Comparison of ENCODE assay signal across 2 cellular contexts in genomic region chr2:38763728-38764127, GRCh38.
TF ChIP-seq lines count a peak whose summit lies in the region.

No MANE protein-coding gene starts in this region.

TF ChIP-seq in HepG2, 621 proteins besides CTCF, POLR2A, EP300 and RAD21:
- TF ChIP-seq CREB1 (IDR thresholded peaks at IDR 0.05) (peak; percentile 3; the same call in 1 of the 2 replicates), CREB1 (CRISPR knock-in tag; IDR thresholded peaks at IDR 0.05) (no peak), BRCA1 (CRISPR knock-in tag; IDR thresholded peaks at IDR 0.05) (no peak), MAFK (conservative IDR thresholded peaks at IDR 0.05 in 1 of 2, IDR thresholded peaks at IDR 0.05 in 1 of 2; ENCODE audit: low read length in 2 of 2) (0 out of 4 replicates have a peak, but pooled peaks of 1 of the 2 experiments have one; percentile 0), MAZ (IDR thresholded peaks at IDR 0.05; ENCODE audit: borderline replicate concordance, low read depth, low read length) (no peak), MAZ (CRISPR knock-in tag; IDR thresholded peaks at IDR 0.05; ENCODE audit: low read depth) (no peak), AGO1 (IDR thresholded peaks at IDR 0.05; ENCODE audit: low read depth, low read length, poor library complexity, severe bottlenecking) (no peak), MLLT10 (CRISPR knock-in tag; IDR thresholded peaks at IDR 0.05) (no peak), SCMH1 (CRISPR knock-in tag; IDR thresholded peaks at IDR 0.05; ENCODE audit: borderline replicate concordance) (no peak), IKZF4 (CRISPR knock-in tag; IDR thresholded peaks at IDR 0.05; ENCODE audit: borderline replicate concordance, low read depth, not compliant biosample characterization) (no peak), ZKSCAN5 (CRISPR knock-in tag; IDR thresholded peaks at IDR 0.05) (no peak)

TF ChIP-seq in GM23338, 12 proteins besides CTCF, POLR2A, EP300 and RAD21:
- TF ChIP-seq EZH2phosphoT487 (IDR thresholded peaks at IDR 0.05; ENCODE audit: unreplicated experiment), result no peak
- TF ChIP-seq ZNF114 (CRISPR knock-in tag; IDR thresholded peaks at IDR 0.05), result no peak
- TF ChIP-seq NANOG (IDR thresholded peaks at IDR 0.05; ENCODE audit: borderline replicate concordance), result no peak
- TF ChIP-seq POLR2AphosphoS5 (IDR thresholded peaks at IDR 0.05; ENCODE audit: low read depth), result no peak
- no peak for TF ChIP-seq JUNB (IDR thresholded peaks at IDR 0.05; ENCODE audit: unreplicated experiment)
- TF ChIP-seq CREB1 (CRISPR knock-in tag; IDR thresholded peaks at IDR 0.05; ENCODE audit: low read depth), result no peak
- no peak for TF ChIP-seq ETS1 (IDR thresholded peaks at IDR 0.05)
